ENCODE assay signal across 10 cellular contexts in the genomic region with DNA sequence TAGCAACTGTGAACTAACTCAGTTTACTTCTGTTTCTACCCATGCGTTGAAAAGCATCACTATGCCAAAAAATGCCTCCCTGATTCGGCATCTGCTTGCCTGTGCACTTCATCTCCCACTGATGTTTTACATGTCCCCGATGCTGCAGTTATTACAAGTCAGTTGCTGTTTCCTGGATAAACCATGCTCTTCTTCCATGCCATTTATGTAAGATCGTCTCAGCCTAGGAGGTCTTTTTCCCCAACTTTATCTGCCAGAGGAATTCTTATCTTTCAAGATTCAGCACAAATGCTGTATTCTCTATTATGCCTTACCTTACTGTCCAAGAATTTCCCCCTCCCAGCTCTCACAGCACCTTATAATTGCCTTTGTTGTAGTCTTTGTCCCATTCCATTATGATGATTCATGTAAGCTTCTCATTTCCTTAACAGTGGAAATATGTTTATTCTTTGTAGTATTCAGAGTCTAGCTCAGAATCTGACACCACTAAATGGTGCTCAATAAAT. TPM values are rescaled to one million over a fixed set of nuclear protein-coding genes. Genes with fewer than 3 reads are reported as not detected.
DNase-seq lines count a peak whose midpoint lies in the region; ATAC-seq and TF ChIP-seq lines count a peak whose summit lies in the region.
"Had no signal": no experiment of that assay in that cellular context is flagged by ENCODE, and none has a peak within 500 bp of the region (broad histone marks: within the 10 kb centered on the region; RNA-seq: fewer than 3 reads in every experiment).

No MANE protein-coding gene starts in this region.

- intact Hi-C loops in left colon (cut with DNase I, micrococcal nuclease) = no loop called here
- intact Hi-C loops in stomach (cut with DNase I; ENCODE audit: low total_unique reads) = no loop called here

- peak; percentile 95 for ATAC-seq in left colon
- no peak for ATAC-seq in HG03378 (IDR thresholded peaks at IDR 0.05; ENCODE audit: unreplicated experiment)
- no peak for ATAC-seq in HG02840 (IDR thresholded peaks at IDR 0.05; ENCODE audit: low FRiP score, unreplicated experiment)

- no peaks in the 10 kb centered on the region for H3K27me3 Mint-ChIP-seq in brain

- H3K27me3 ChIP-seq in BE2C (no peaks in the 10 kb centered on the region), stomach (no peaks in the 10 kb centered on the region)

- H3K27ac Mint-ChIP-seq in brain = peak overlapping the region in 2 of 5 experiments; percentile 8 to 9

- no peak for TF ChIP-seq EP300 in stomach (IDR thresholded peaks at IDR 0.05)

- H3K4me1 ChIP-seq in BE2C (no peaks in the 10 kb centered on the region), stomach (peaks cover 0 to 7% (median 3%) of the 10 kb centered on the region in 4 donors)

- peaks cover 0 to 3% (median 0%) of the 10 kb centered on the region in 5 experiments for H3K9me3 Mint-ChIP-seq in brain

- TF ChIP-seq POLR2A in stomach (IDR thresholded peaks at IDR 0.05) = no peak

- 84 to 93% (median 88%) methylated on average over 4 of the region's 4 CpGs for WGBS in stomach, 5 donors

- H3K27ac ChIP-seq in stomach = no peak overlapping the region

- peaks cover 21% of the 10 kb centered on the region for H3K4me1 Mint-ChIP-seq in brain

- H3K4me3 ChIP-seq in BE2C (ENCODE audit: low read depth, low read length) = peak overlapping the region; percentile 35
- H3K4me3 ChIP-seq in stomach = no peak overlapping the region

- no peaks in the 10 kb centered on the region for H3K9me3 ChIP-seq in BE2C
- H3K9me3 ChIP-seq in stomach = no peaks in the 10 kb centered on the region

- H3K36me3 ChIP-seq in BE2C (no peaks in the 10 kb centered on the region), stomach (no peaks in the 10 kb centered on the region)

- no peak for TF ChIP-seq CTCF in BE2C (IDR thresholded peaks at IDR 0.05; ENCODE audit: low read depth, low read length)
- TF ChIP-seq CTCF in brain (conservative IDR thresholded peaks at IDR 0.05) = no peak
- no peak for TF ChIP-seq CTCF in GM10266 (IDR thresholded peaks at IDR 0.05; ENCODE audit: control insufficient read depth, insufficient read depth, low read depth, missing control alignments)
- TF ChIP-seq CTCF in stomach (IDR thresholded peaks at IDR 0.05) = no peak

- DNase-seq in BE2C (no peak), HS-27A (ENCODE audit: low read depth) (peak; percentile 36), left colon (no peak), GM10266 (ENCODE audit: extremely low spot score) (no peak), stomach (no peak)
- DNase-seq: posterior cingulate gyrus; stimulated activated naive CD4-positive, alpha-beta T cell had no signal

- peaks cover 10% of the 10 kb centered on the region for H3K36me3 Mint-ChIP-seq in brain

- peak overlapping the region in 3 of 5 experiments; percentile 1 to 50 (median 2) for H3K4me3 Mint-ChIP-seq in brain

RNA-seq across cellular contexts. Expression of a gene that starts 30.0 kb away (rescaled TPM):
- polyA plus RNA-seq in BE2C (2012; ENCODE audit: insufficient read depth, insufficient read length, low read depth) = 24.5 TPM
- polyA plus RNA-seq in brain (ENCODE audit: insufficient read depth, low read depth, low replicate concordance) (25.4 TPM), stomach (10 to 100 TPM; 13.8 to 33.1 (median 29.6) TPM)
- total RNA-seq in left colon (100 to 1,000 TPM; 113 to 127 TPM), stomach (10 to 100 TPM; 21.4 to 64.8 (median 43.8) TPM)
